In the genomic region with DNA sequence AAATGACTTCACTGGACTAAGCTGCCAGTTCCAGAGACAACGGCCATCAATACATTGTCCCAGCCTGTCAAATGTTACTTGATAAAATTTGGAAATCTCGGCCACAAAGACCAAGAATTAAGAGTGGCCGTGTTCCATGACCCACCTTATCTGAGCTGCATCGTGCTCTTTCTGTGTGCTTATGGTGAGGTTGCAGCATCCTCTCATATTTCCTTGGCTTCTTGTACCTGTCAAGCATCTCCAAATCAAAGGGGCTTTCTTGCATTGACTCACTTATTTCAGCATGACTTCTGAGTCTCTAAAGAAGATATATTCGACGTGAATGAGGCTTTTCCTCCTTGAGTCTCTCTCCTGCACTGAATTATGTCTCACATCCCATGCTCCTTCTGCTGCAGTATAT, we compare ENCODE assay signal across 1 cellular context.
TF ChIP-seq lines count a peak whose summit lies in the region.

No MANE protein-coding gene starts in this region.

TF ChIP-seq in H1, 55 proteins besides CTCF, POLR2A, EP300 and RAD21:
- TF ChIP-seq RBBP5 (IDR thresholded peaks at IDR 0.05; ENCODE audit: borderline replicate concordance, low read depth, low read length) (no peak), JUN (IDR thresholded peaks at IDR 0.05; ENCODE audit: low read depth, low read length) (no peak), RNF2 (IDR thresholded peaks at IDR 0.05; ENCODE audit: borderline replicate concordance, low read depth, low read length, missing control alignments, poor library complexity, severe bottlenecking) (no peak), FOSL1 (IDR thresholded peaks at IDR 0.05; ENCODE audit: insufficient read depth, low read depth, low read length) (no peak), EZH2 (IDR thresholded peaks at IDR 0.05; ENCODE audit: low read depth, low read length, severe bottlenecking) (no peak), SRF (IDR thresholded peaks at IDR 0.05; ENCODE audit: low read depth, low read length) (no peak), POU5F1 (IDR thresholded peaks at IDR 0.05; ENCODE audit: low read depth, low read length) (no peak), EGR1 (IDR thresholded peaks at IDR 0.05; ENCODE audit: borderline replicate concordance, low read depth, low read length) (no peak), ASH2L (IDR thresholded peaks at IDR 0.05; ENCODE audit: low read length) (no peak), NANOG (IDR thresholded peaks at IDR 0.05; ENCODE audit: insufficient read depth, low read depth, low read length, poor library complexity, severe bottlenecking) (no peak), KDM1A (IDR thresholded peaks at IDR 0.05; ENCODE audit: borderline replicate concordance, low read length) (no peak), SIX5 (IDR thresholded peaks at IDR 0.05; ENCODE audit: low read depth, low read length) (no peak)
